9 cellular contexts compared by ENCODE assay signal in genomic region chr2:43075054-43075593, GRCh38.
DNase-seq lines count a peak whose midpoint lies in the region; FAIRE-seq and TF ChIP-seq lines count a peak whose summit lies in the region.
"Had no signal": no experiment of that assay in that cellular context is flagged by ENCODE, and none has a peak within 500 bp of the region (broad histone marks: within the 10 kb centered on the region; RNA-seq: fewer than 3 reads in every experiment).

No MANE protein-coding gene starts in this region.

- peak; percentile 86 for DNase-seq in HTR-8/SVneo (ENCODE audit: insufficient read length, low spot score)
- DNase-seq in T47D (ENCODE audit: low read depth in 1 of 2, low spot score in 1 of 2), result peak; percentile 32 to 39
- DNase-seq in left kidney (ENCODE audit: low read depth, low spot score), result peak; percentile 57
- peak; percentile 60 to 77 for DNase-seq in thyroid gland
- no peak for DNase-seq in NCI-H2227 (lab: John Stamatoyannopoulos, UW; ENCODE audit: unreplicated experiment)
- no peak for DNase-seq in middle frontal gyrus (ENCODE audit: extremely low spot score, low spot score)
- no peak for DNase-seq in OCI-M2 (lab: John Stamatoyannopoulos, UW; ENCODE audit: unreplicated experiment)
- no peak for DNase-seq in activated naive CD4-positive, alpha-beta T cell treated with anti-CD3 and anti-CD28 coated beads for 36 hours
- DNase-seq: activated naive CD4-positive, alpha-beta T cell treated with anti-CD3 and anti-CD28 coated beads, Interleukin-2, amount 50 U/mL, for 16 hours had no signal

- no peak for TF ChIP-seq CTCF in thyroid gland (IDR thresholded peaks at IDR 0.05)

- H3K36me3 Mint-ChIP-seq in activated naive CD4-positive, alpha-beta T cell treated with anti-CD3 and anti-CD28 coated beads for 36 hours (ENCODE audit: low read depth), result no peaks in the 10 kb centered on the region

- no peak overlapping the region for H3K4me3 Mint-ChIP-seq in activated naive CD4-positive, alpha-beta T cell treated with anti-CD3 and anti-CD28 coated beads for 36 hours

- intact Hi-C loops in thyroid gland (cut with DNase I), result no loop called here
- intact Hi-C loops in activated naive CD4-positive, alpha-beta T cell treated with anti-CD3 and anti-CD28 coated beads for 36 hours (cut with micrococcal nuclease), result no loop called here

- WGBS in thyroid gland, 2 donors, result 16 to 55% methylated on average over 4 of the region's 4 CpGs

- in situ Hi-C loops in T47D (cut with HindIII; ENCODE audit: low pct_unique_long_range_greater_than_20kb, low sequenced_read_pairs), result no loop called here

- H3K4me3 ChIP-seq in thyroid gland (replicated peaks in 1 of 3), result no peak overlapping the region

- no peaks in the 10 kb centered on the region for H3K9me3 Mint-ChIP-seq in activated naive CD4-positive, alpha-beta T cell treated with anti-CD3 and anti-CD28 coated beads for 36 hours

- CTCF ChIA-PET in activated naive CD4-positive, alpha-beta T cell treated with anti-CD3 and anti-CD28 coated beads for 36 hours (lab: Charles Lee), result no interaction called here

- no peaks in the 10 kb centered on the region for H3K27me3 ChIP-seq in thyroid gland

- no peaks in the 10 kb centered on the region for H3K27me3 Mint-ChIP-seq in activated naive CD4-positive, alpha-beta T cell treated with anti-CD3 and anti-CD28 coated beads for 36 hours (ENCODE audit: low read depth)

- H3K9me3 ChIP-seq in thyroid gland, result no peaks in the 10 kb centered on the region

- H3K27ac Mint-ChIP-seq in activated naive CD4-positive, alpha-beta T cell treated with anti-CD3 and anti-CD28 coated beads for 36 hours, result no peak overlapping the region

- FAIRE-seq in HTR-8/SVneo (lab: Jason Lieb, UNC), result peak; percentile 74

- TF ChIP-seq POLR2A in thyroid gland (IDR thresholded peaks at IDR 0.05), result no peak

- H3K27ac ChIP-seq in thyroid gland, result peak overlapping the region; percentile 59 to 83 (median 79)

- H3K36me3 ChIP-seq in thyroid gland, result no peaks in the 10 kb centered on the region

- peaks cover 33 to 65% of the 10 kb centered on the region in 2 donors for H3K4me1 ChIP-seq in thyroid gland

- H3K4me1 Mint-ChIP-seq in activated naive CD4-positive, alpha-beta T cell treated with anti-CD3 and anti-CD28 coated beads for 36 hours (ENCODE audit: low read depth), result peaks cover 4% of the 10 kb centered on the region

Comparison
In these comparisons a context has a peak if more than half of its experiments do, and no peak if none do; other contexts are left out.
1. DNase-seq: peak in HTR-8/SVneo (single experiment), T47D (2 of 2), left kidney (single experiment) and thyroid gland (2 of 2); none in NCI-H2227 (single experiment), middle frontal gyrus (single experiment), OCI-M2 (single experiment) and activated naive CD4-positive, alpha-beta T cell treated with anti-CD3 and anti-CD28 coated beads for 36 hours (single experiment).